ENCODE assay signal across 14 cellular contexts in the genomic region with DNA sequence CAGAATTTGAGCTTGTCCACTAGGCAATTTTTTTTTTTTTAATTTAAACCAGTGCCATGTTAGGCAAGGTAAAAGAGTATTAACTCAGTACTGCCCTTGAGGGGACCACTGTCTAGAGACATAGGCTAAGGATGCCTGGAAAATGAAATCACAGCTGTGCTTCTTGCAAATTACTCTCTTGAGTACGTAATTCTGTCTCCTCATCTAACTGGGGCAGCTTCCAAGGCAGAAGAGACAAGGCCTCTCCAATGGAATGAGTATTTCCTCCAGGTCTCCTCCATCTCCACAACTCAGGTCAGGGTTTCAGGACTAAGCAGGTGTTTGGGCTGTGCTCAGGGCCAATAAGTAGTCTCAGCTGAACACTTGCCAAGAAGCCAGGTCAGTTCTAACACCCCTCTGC.
A peak's percentile ranks its signal among the peaks of the same experiment; 100 is the strongest.
DNase-seq lines count a peak whose midpoint lies in the region; ATAC-seq and TF ChIP-seq lines count a peak whose summit lies in the region.
"Had no signal": no experiment of that assay in that cellular context is flagged by ENCODE, and none has a peak within 500 bp of the region (broad histone marks: within the 10 kb centered on the region; RNA-seq: fewer than 3 reads in every experiment).

No MANE protein-coding gene starts in this region.

- H3K4me3 ChIP-seq in subcutaneous abdominal adipose tissue (ENCODE audit: low read depth in 1 of 5, low read length in 5 of 5), result peak overlapping the region in 2 of 5 donors; percentile 0 to 33
- H3K4me3 ChIP-seq: sigmoid colon, thoracic aorta had no signal

- no peak overlapping the region for H3K4me3 Mint-ChIP-seq in stimulated activated naive CD8-positive, alpha-beta T cell treated with anti-CD3 and anti-CD28 coated beads, Interleukin-15, amount 100 ng/mL, for 72 hours
- H3K4me3 Mint-ChIP-seq: dendritic cell treated with granulocyte-macrophage colony-stimulating factor and Interleukin-4, amounts not matched to agents 40 ng/mL and 50 ng/mL, for 4 days; natural killer cell had no signal

- peaks cover 12% of the 10 kb centered on the region for H3K4me1 Mint-ChIP-seq in stimulated activated naive CD8-positive, alpha-beta T cell treated with anti-CD3 and anti-CD28 coated beads, Interleukin-15, amount 100 ng/mL, for 72 hours

- peaks cover 10 to 47% (median 39%) of the 10 kb centered on the region in 5 donors for H3K4me1 ChIP-seq in subcutaneous abdominal adipose tissue (ENCODE audit: control insufficient read depth in 5 of 5, insufficient read depth in 5 of 5, low read length in 5 of 5)

- in situ Hi-C loops in GM13977 (cut with MboI; ENCODE audit: low pct_unique_long_range_greater_than_20kb, low sequenced_read_pairs, unreplicated experiment), result loop anchor here (25.0 kb wide), 1 partner anchor 286 kb away; no protein-coding TSS in a partner anchor

- DNase-seq in NCI-H2196 (lab: John Stamatoyannopoulos, UW; ENCODE audit: unreplicated experiment) (peak; percentile 43), NCI-H2196 treated with DMSO at 0.1 percent for 48 hours (lab: John Stamatoyannopoulos, UW; ENCODE audit: unreplicated experiment) (no peak), astrocyte of the hippocampus (ENCODE audit: low read depth, low spot score) (peak; percentile 25), iris pigment epithelial cell (ENCODE audit: low read depth) (peak; percentile 37), GM13977 (ENCODE audit: low spot score) (no peak), GOT3 (lab: John Stamatoyannopoulos, UW) (no peak)
- no peak for DNase-seq in stimulated activated naive CD8-positive, alpha-beta T cell treated with anti-CD3 and anti-CD28 coated beads, Interleukin-15, amount 100 ng/mL, for 72 hours
- DNase-seq: natural killer cell, NCI-H526 treated with DMSO at 0.1 percent for 48 hours had no signal

- no peaks in the 10 kb centered on the region for H3K27me3 Mint-ChIP-seq in stimulated activated naive CD8-positive, alpha-beta T cell treated with anti-CD3 and anti-CD28 coated beads, Interleukin-15, amount 100 ng/mL, for 72 hours
- H3K27me3 Mint-ChIP-seq: dendritic cell treated with granulocyte-macrophage colony-stimulating factor and Interleukin-4, amounts not matched to agents 40 ng/mL and 50 ng/mL, for 4 days had no signal

- no peaks in the 10 kb centered on the region for H3K9me3 ChIP-seq in subcutaneous abdominal adipose tissue (ENCODE audit: control insufficient read depth in 5 of 5, low read length in 5 of 5)
- H3K9me3 ChIP-seq: sigmoid colon, thoracic aorta had no signal

- H3K27me3 ChIP-seq in subcutaneous abdominal adipose tissue (ENCODE audit: control insufficient read depth in 5 of 5, insufficient read depth in 4 of 5, low read length in 5 of 5), result no peaks in the 10 kb centered on the region
- H3K27me3 ChIP-seq: sigmoid colon had no signal

- no peaks in the 10 kb centered on the region for H3K9me3 Mint-ChIP-seq in stimulated activated naive CD8-positive, alpha-beta T cell treated with anti-CD3 and anti-CD28 coated beads, Interleukin-15, amount 100 ng/mL, for 72 hours
- H3K9me3 Mint-ChIP-seq: activated naive CD4-positive, alpha-beta T cell treated with anti-CD3 and anti-CD28 coated beads, Interleukin-2, amount 50 U/mL, for 72 hours; dendritic cell treated with granulocyte-macrophage colony-stimulating factor and Interleukin-4, amounts not matched to agents 40 ng/mL and 50 ng/mL, for 4 days; natural killer cell had no signal

- peaks cover 0 to 25% (median 11%) of the 10 kb centered on the region in 5 donors for H3K36me3 ChIP-seq in subcutaneous abdominal adipose tissue (ENCODE audit: control insufficient read depth in 5 of 5, insufficient read depth in 5 of 5, low read length in 5 of 5)
- H3K36me3 ChIP-seq: thoracic aorta had no signal

- H3K9ac ChIP-seq in subcutaneous abdominal adipose tissue (ENCODE audit: low read length in 5 of 5), result no peak overlapping the region

- TF ChIP-seq CTCF in GM13977 (IDR thresholded peaks at IDR 0.05; ENCODE audit: extremely low read depth, insufficient read depth, missing control alignments), result no peak

- H3K27ac Mint-ChIP-seq in stimulated activated naive CD8-positive, alpha-beta T cell treated with anti-CD3 and anti-CD28 coated beads, Interleukin-15, amount 100 ng/mL, for 72 hours, result no peak overlapping the region
- H3K27ac Mint-ChIP-seq: dendritic cell treated with granulocyte-macrophage colony-stimulating factor and Interleukin-4, amounts not matched to agents 40 ng/mL and 50 ng/mL, for 4 days had no signal

- ATAC-seq in stimulated activated naive CD8-positive, alpha-beta T cell treated with anti-CD3 and anti-CD28 coated beads, Interleukin-15, amount 100 ng/mL, for 72 hours, result no peak
- ATAC-seq: natural killer cell had no signal

- H3K27ac ChIP-seq in subcutaneous abdominal adipose tissue (ENCODE audit: low read depth, low read length), result peak overlapping the region; percentile 86
- H3K27ac ChIP-seq: thoracic aorta had no signal

Comparison
In these comparisons a context has a peak if more than half of its experiments do, and no peak if none do; other contexts are left out.
1. DNase-seq: peak in NCI-H2196 (single experiment), astrocyte of the hippocampus (single experiment) and iris pigment epithelial cell (single experiment); none in NCI-H2196 treated with DMSO at 0.1 percent for 48 hours (single experiment), stimulated activated naive CD8-positive, alpha-beta T cell treated with anti-CD3 and anti-CD28 coated beads, Interleukin-15, amount 100 ng/mL, for 72 hours (0 of 2), GM13977 (single experiment) and GOT3 (single experiment).